ENCODE assay signal across 19 cellular contexts in genomic region chr7:106774213-106774767, GRCh38.
DNase-seq lines count a peak whose midpoint lies in the region; ATAC-seq and TF ChIP-seq lines count a peak whose summit lies in the region.
"Had no signal": no experiment of that assay in that cellular context is flagged by ENCODE, and none has a peak within 500 bp of the region (broad histone marks: within the 10 kb centered on the region; RNA-seq: fewer than 3 reads in every experiment).

No MANE protein-coding gene starts in this region.

- intact Hi-C loops in activated CD4-positive, alpha-beta memory T cell treated with anti-CD3 and anti-CD28 coated beads for 36 hours (cut with micrococcal nuclease): loop anchor here (5.0 to 10.0 kb wide), 2 partner anchors 209 to 367 kb away; no protein-coding TSS in a partner anchor

- 92 to 96% methylated on average over 4 of the region's 4 CpGs for WGBS in GM23248 (ENCODE audit: low coverage in 1 of 2, low lambda C conversion rate in 2 of 2, missing lambda C conversion rate in 2 of 2), 2 experiments
- WGBS in neuronal stem cell (ENCODE audit: extremely low coverage in 2 of 2, insufficient read length in 2 of 2, insufficient replicate concordance in 1 of 2), 2 donors: no CpG with 5 or more reads among the region's 4 CpGs
- 86 to 90% methylated on average over 1 to 4 of the region's 4 CpGs for WGBS in gastroesophageal sphincter (ENCODE audit: low coverage in 1 of 2), 2 donors

- no peak overlapping the region for H2BK5ac ChIP-seq in neuronal stem cell (ENCODE audit: low read length)

- H3K4me3 ChIP-seq in GM23248: no peak overlapping the region
- peak overlapping the region; percentile 6 for H3K4me3 ChIP-seq in adipocyte (ENCODE audit: low read length)
- no peak overlapping the region for H3K4me3 ChIP-seq in neuronal stem cell (ENCODE audit: low read length in 2 of 2)
- H3K4me3 ChIP-seq in gastroesophageal sphincter: no peak overlapping the region
- H3K4me3 ChIP-seq: GM23338, Peyer's patch had no signal

- H4K8ac ChIP-seq in neuronal stem cell (ENCODE audit: low read depth, low read length): no peak overlapping the region

- POLR2A ChIA-PET in activated CD4-positive, alpha-beta memory T cell treated with anti-CD3 and anti-CD28 coated beads for 36 hours (lab: Charles Lee): no interaction called here
- POLR2A ChIA-PET in activated CD4-positive, alpha-beta memory T cell treated with anti-CD3 and anti-CD28 coated beads, Interleukin-2, amount 10 ng/mL, durations not matched to agents 7 days and 5 days (lab: Charles Lee): no interaction called here

- no peak overlapping the region for H3K18ac ChIP-seq in neuronal stem cell (ENCODE audit: low read length)

- no peaks in the 10 kb centered on the region for H3K27me3 Mint-ChIP-seq in activated CD4-positive, alpha-beta memory T cell treated with anti-CD3 and anti-CD28 coated beads for 36 hours
- no peaks in the 10 kb centered on the region for H3K27me3 Mint-ChIP-seq in activated CD4-positive, alpha-beta memory T cell treated with anti-CD3 and anti-CD28 coated beads, Interleukin-2, amount 10 ng/mL, durations not matched to agents 7 days and 5 days

- H2BK12ac ChIP-seq in neuronal stem cell (ENCODE audit: low read length): no peak overlapping the region

- peaks cover 58% of the 10 kb centered on the region for H3F3A ChIP-seq in GM23248 (ENCODE audit: insufficient read depth)

- H2BK120ac ChIP-seq in neuronal stem cell (ENCODE audit: low read depth, low read length): no peak overlapping the region

- 0 out of 2 replicates have a peak, but pooled peaks cover 6% of the 10 kb centered on the region for H3K9me2 ChIP-seq in GM23248 (ENCODE audit: insufficient read depth)

- H3K14ac ChIP-seq in neuronal stem cell (ENCODE audit: low read length): no peak overlapping the region

- no peak for DNase-seq in activated CD4-positive, alpha-beta memory T cell treated with anti-CD3 and anti-CD28 coated beads for 36 hours
- no peak for DNase-seq in activated CD4-positive, alpha-beta memory T cell treated with anti-CD3 and anti-CD28 coated beads, Interleukin-2, amount 10 ng/mL, durations not matched to agents 7 days and 5 days
- DNase-seq in GM23248 (no peak), adipocyte (ENCODE audit: low read depth) (no peak), neuronal stem cell (ENCODE audit: low spot score) (no peak), NCI-H82 (lab: John Stamatoyannopoulos, UW) (no peak), islet precursor cell (no peak)
- DNase-seq: DMS79, GF-D8, NCI-H1048, NCI-H2081 treated with DMSO at 0.1 percent for 48 hours, NCI-H226, NCI-H526 treated with DMSO at 0.1 percent for 48 hours, Peyer's patch, Right ventricle myocardium superior had no signal

- H3K27ac ChIP-seq in GM23248: peak overlapping the region; percentile 83; the same call in 1 of the 2 replicates
- H3K27ac ChIP-seq in neuronal stem cell (replicated peaks; ENCODE audit: low read length): no peak overlapping the region
- no peak overlapping the region for H3K27ac ChIP-seq in gastroesophageal sphincter
- H3K27ac ChIP-seq: HL-60, Peyer's patch had no signal

- H3K4me2 ChIP-seq in GM23248 (ENCODE audit: unreplicated experiment) (no peak overlapping the region), neuronal stem cell (ENCODE audit: insufficient read depth, low read length, poor library complexity, severe bottlenecking) (no peak overlapping the region)
- H3K4me2 ChIP-seq: GM23338 had no signal

- H4K91ac ChIP-seq in neuronal stem cell (ENCODE audit: low read depth, low read length, poor library complexity): no peak overlapping the region

- H3K4me1 ChIP-seq in GM23248 (ENCODE audit: insufficient read depth): peaks cover 69% of the 10 kb centered on the region
- peaks cover 31% of the 10 kb centered on the region for H3K4me1 ChIP-seq in adipocyte (ENCODE audit: control insufficient read depth, insufficient read depth, low read length)
- H3K4me1 ChIP-seq in neuronal stem cell (ENCODE audit: control insufficient read depth in 2 of 2, insufficient read depth in 1 of 2, low read depth in 1 of 2, low read length in 2 of 2): peaks cover 0 to 2% of the 10 kb centered on the region in 2 donors
- peaks cover 0 to 16% (median 0%) of the 10 kb centered on the region in 3 donors for H3K4me1 ChIP-seq in gastroesophageal sphincter

- H3K36me3 ChIP-seq in GM23248 (ENCODE audit: low read depth) (no peaks in the 10 kb centered on the region), adipocyte (ENCODE audit: control insufficient read depth, insufficient read depth, low read length, severe bottlenecking) (no peaks in the 10 kb centered on the region), neuronal stem cell (replicated peaks in 1 of 2; ENCODE audit: control insufficient read depth in 2 of 2, insufficient read depth in 2 of 2, low read length in 2 of 2) (no peaks in the 10 kb centered on the region), gastroesophageal sphincter (no peaks in the 10 kb centered on the region)
- H3K36me3 ChIP-seq: Peyer's patch had no signal

- peak overlapping the region; percentile 59 for H3K27ac Mint-ChIP-seq in activated CD4-positive, alpha-beta memory T cell treated with anti-CD3 and anti-CD28 coated beads for 36 hours
- H3K27ac Mint-ChIP-seq in activated CD4-positive, alpha-beta memory T cell treated with anti-CD3 and anti-CD28 coated beads, Interleukin-2, amount 10 ng/mL, durations not matched to agents 7 days and 5 days: no peak overlapping the region
- H3K27ac Mint-ChIP-seq: CD14-positive monocyte, GM23338 had no signal

- peaks cover 1% of the 10 kb centered on the region for H3K79me1 ChIP-seq in neuronal stem cell (ENCODE audit: low read depth, low read length)

- H3K9me3 ChIP-seq in GM23248 (ENCODE audit: low read depth) (no peaks in the 10 kb centered on the region), adipocyte (ENCODE audit: control insufficient read depth, low read length) (no peaks in the 10 kb centered on the region), neuronal stem cell (replicated peaks in 1 of 2; ENCODE audit: control insufficient read depth in 2 of 2, insufficient read depth in 1 of 2, low read depth in 1 of 2, low read length in 2 of 2) (no peaks in the 10 kb centered on the region), gastroesophageal sphincter (no peaks in the 10 kb centered on the region)
- H3K9me3 ChIP-seq: Peyer's patch had no signal

- H2AFZ ChIP-seq in GM23248 (no peak overlapping the region), neuronal stem cell (ENCODE audit: low read length) (peak overlapping the region; percentile 72)
- H2AFZ ChIP-seq: GM23338 had no signal

- H3K4me3 Mint-ChIP-seq in activated CD4-positive, alpha-beta memory T cell treated with anti-CD3 and anti-CD28 coated beads for 36 hours: no peak overlapping the region
- no peak overlapping the region for H3K4me3 Mint-ChIP-seq in activated CD4-positive, alpha-beta memory T cell treated with anti-CD3 and anti-CD28 coated beads, Interleukin-2, amount 10 ng/mL, durations not matched to agents 7 days and 5 days
- H3K4me3 Mint-ChIP-seq: CD14-positive monocyte, GM23338 had no signal

- H4K20me1 ChIP-seq in GM23248 (ENCODE audit: insufficient read depth): no peaks in the 10 kb centered on the region

- H3K4me1 Mint-ChIP-seq in activated CD4-positive, alpha-beta memory T cell treated with anti-CD3 and anti-CD28 coated beads for 36 hours (ENCODE audit: low read depth): peaks cover 40% of the 10 kb centered on the region
- peaks cover 22% of the 10 kb centered on the region for H3K4me1 Mint-ChIP-seq in activated CD4-positive, alpha-beta memory T cell treated with anti-CD3 and anti-CD28 coated beads, Interleukin-2, amount 10 ng/mL, durations not matched to agents 7 days and 5 days

- no peak for TF ChIP-seq POLR2A in gastroesophageal sphincter (IDR thresholded peaks at IDR 0.05)

- TF ChIP-seq CTCF in gastroesophageal sphincter (IDR thresholded peaks at IDR 0.05): no peak

- peaks cover 2% of the 10 kb centered on the region for H3K36me3 Mint-ChIP-seq in activated CD4-positive, alpha-beta memory T cell treated with anti-CD3 and anti-CD28 coated beads for 36 hours
- no peaks in the 10 kb centered on the region for H3K36me3 Mint-ChIP-seq in activated CD4-positive, alpha-beta memory T cell treated with anti-CD3 and anti-CD28 coated beads, Interleukin-2, amount 10 ng/mL, durations not matched to agents 7 days and 5 days (ENCODE audit: low read depth)
- H3K36me3 Mint-ChIP-seq: CD14-positive monocyte had no signal

- TF ChIP-seq EP300 in gastroesophageal sphincter (IDR thresholded peaks at IDR 0.05): no peak

- CTCF ChIA-PET in activated CD4-positive, alpha-beta memory T cell treated with anti-CD3 and anti-CD28 coated beads for 36 hours (lab: Charles Lee): interaction anchor here (1.4 to 1.6 kb wide), 2 partner anchors 114 to 115 kb away, joined by 3 to 4 read pairs; partner anchors contain the start of gene CCDC71L
- CTCF ChIA-PET in activated CD4-positive, alpha-beta memory T cell treated with anti-CD3 and anti-CD28 coated beads, Interleukin-2, amount 10 ng/mL, durations not matched to agents 7 days and 5 days (lab: Charles Lee): interaction anchor here (1.8 kb wide), 1 partner anchor 114 kb away, joined by 4 read pairs; the partner anchor contains the start of gene CCDC71L

- in situ Hi-C loops in GM23248 (cut with MboI): no loop called here

- ATAC-seq in gastroesophageal sphincter: no peak
- ATAC-seq: GM23338 had no signal

- no peaks in the 10 kb centered on the region for H3K79me2 ChIP-seq in GM23248 (ENCODE audit: insufficient read depth)

- H3K23ac ChIP-seq in neuronal stem cell (ENCODE audit: low read depth, low read length, poor library complexity): no peak overlapping the region

- peaks cover 11% of the 10 kb centered on the region for H3K9me3 Mint-ChIP-seq in activated CD4-positive, alpha-beta memory T cell treated with anti-CD3 and anti-CD28 coated beads for 36 hours
- peaks cover 9% of the 10 kb centered on the region for H3K9me3 Mint-ChIP-seq in activated CD4-positive, alpha-beta memory T cell treated with anti-CD3 and anti-CD28 coated beads, Interleukin-2, amount 10 ng/mL, durations not matched to agents 7 days and 5 days
- H3K9me3 Mint-ChIP-seq: GM23338 had no signal

- no peaks in the 10 kb centered on the region for H3K27me3 ChIP-seq in GM23248 (replicated peaks; ENCODE audit: insufficient read depth)
- no peaks in the 10 kb centered on the region for H3K27me3 ChIP-seq in adipocyte (replicated peaks; ENCODE audit: control insufficient read depth, insufficient read depth, low read length)
- H3K27me3 ChIP-seq in neuronal stem cell (ENCODE audit: control insufficient read depth in 3 of 3, insufficient read depth in 3 of 3, low read depth in 1 of 3, low read length in 3 of 3): no peaks in the 10 kb centered on the region
- H3K27me3 ChIP-seq in gastroesophageal sphincter: no peaks in the 10 kb centered on the region
- H3K27me3 ChIP-seq: Peyer's patch had no signal

- H3K4ac ChIP-seq in neuronal stem cell (ENCODE audit: low read length): no peak overlapping the region

- H2BK15ac ChIP-seq in neuronal stem cell (ENCODE audit: low read length): no peak overlapping the region

- H3K9ac ChIP-seq in GM23248 (no peak overlapping the region), adipocyte (ENCODE audit: low read length) (no peak overlapping the region), neuronal stem cell (ENCODE audit: low read depth, low read length, poor library complexity) (no peak overlapping the region)

- H2AK5ac ChIP-seq in neuronal stem cell (ENCODE audit: low read depth, low read length): no peak overlapping the region
